In genomic region chr13:96519380-96519779, GRCh38 we compare ENCODE assay signal across 8 cellular contexts.
"Had no signal": no experiment of that assay in that cellular context is flagged by ENCODE, and none has a peak within 500 bp of the region (broad histone marks: within the 10 kb centered on the region; RNA-seq: fewer than 3 reads in every experiment).

No MANE protein-coding gene starts in this region.

- H3K4me1 Mint-ChIP-seq: GM23338, IgD-negative memory B cell had no signal

- H3K9me3 Mint-ChIP-seq: GM23338, IgD-negative memory B cell had no signal

- H2AFZ ChIP-seq: GM23338 had no signal

- FAIRE-seq: H1, H54, HepG2 had no signal

- H3K4me2 ChIP-seq: GM23338 had no signal

- H3K27ac ChIP-seq: HL-60 had no signal

- H3K27ac Mint-ChIP-seq: GM23338, H9, IgD-negative memory B cell had no signal

- H3K4me3 ChIP-seq: GM23338 had no signal

- H3K4me3 Mint-ChIP-seq: GM23338, H9 had no signal

- H3K36me3 Mint-ChIP-seq: IgD-negative memory B cell had no signal

- DNase-seq: H9, HCEC 1CT had no signal

- H3K27me3 Mint-ChIP-seq: IgD-negative memory B cell had no signal
